In genomic region chr7:158824028-158824427, GRCh38 we compare ENCODE assay signal across 8 cellular contexts. TPM values are rescaled to one million over a fixed set of nuclear protein-coding genes. Genes with fewer than 3 reads are reported as not detected.
DNase-seq lines count a peak whose midpoint lies in the region; ATAC-seq and TF ChIP-seq lines count a peak whose summit lies in the region.

No MANE protein-coding gene starts in this region.

- H3K27ac ChIP-seq in caudate nucleus (ENCODE audit: low read depth, low read length) = no peak overlapping the region

- CTCF ChIA-PET in GM10248 (lab: Yijun Ruan, JAX) = interaction anchor here (0.9 to 1.8 kb wide), 4 partner anchors 9 to 152 kb away, joined by 3 to 6 read pairs (median 4); no protein-coding TSS in a partner anchor

- H3K9me3 Mint-ChIP-seq in activated T-cell treated with anti-CD3 and anti-CD28 coated beads, Interleukin-2, amount 50 U/mL, for 4 hours = no peaks in the 10 kb centered on the region

- DNase-seq in GM10248 (ENCODE audit: extremely low spot score) (peak; percentile 59), KG1 (lab: John Stamatoyannopoulos, UW) (peak; percentile 85), kidney glomerular epithelial cell (lab: John Stamatoyannopoulos, UW) (no peak), hepatic stellate cell (ENCODE audit: low spot score) (no peak), caudate nucleus (lab: John Stamatoyannopoulos, UW) (no peak)
- DNase-seq in activated T-cell treated with anti-CD3 and anti-CD28 coated beads, Interleukin-2, amount 50 U/mL, for 4 hours = peak; percentile 40
- DNase-seq in stimulated activated CD4-positive, alpha-beta T cell treated with anti-CD3 and anti-CD28 coated beads, Interleukin-2, amount 100 ng/mL, for 24 hours = peak; percentile 40 to 58

- peaks cover 66% of the 10 kb centered on the region for H3K4me1 Mint-ChIP-seq in activated T-cell treated with anti-CD3 and anti-CD28 coated beads, Interleukin-2, amount 50 U/mL, for 4 hours (ENCODE audit: low read depth)

- TF ChIP-seq CTCF in GM10248 (IDR thresholded peaks at IDR 0.05; ENCODE audit: control extremely low read depth, extremely low read depth, low read depth, missing control alignments) = no peak

- peak overlapping the region; percentile 60 for H3K4me3 Mint-ChIP-seq in activated T-cell treated with anti-CD3 and anti-CD28 coated beads, Interleukin-2, amount 50 U/mL, for 4 hours

- H3K27me3 Mint-ChIP-seq in activated T-cell treated with anti-CD3 and anti-CD28 coated beads, Interleukin-2, amount 50 U/mL, for 4 hours (ENCODE audit: low read depth) = no peaks in the 10 kb centered on the region

- POLR2A ChIA-PET in GM10248 (lab: Yijun Ruan, JAX) = no interaction called here

- peak; percentile 68 for ATAC-seq in GM21619 (IDR thresholded peaks at IDR 0.05; ENCODE audit: unreplicated experiment)
- ATAC-seq in activated T-cell treated with anti-CD3 and anti-CD28 coated beads, Interleukin-2, amount 50 U/mL, for 4 hours = peak; percentile 45 to 59

- peaks cover 8% of the 10 kb centered on the region for H3K36me3 Mint-ChIP-seq in activated T-cell treated with anti-CD3 and anti-CD28 coated beads, Interleukin-2, amount 50 U/mL, for 4 hours (ENCODE audit: insufficient read depth)

RNA-seq across cellular contexts. Expression of gene ESYT2, which starts 5.3 kb away (rescaled TPM):
- total RNA-seq in activated T-cell treated with anti-CD3 and anti-CD28 coated beads, Interleukin-2, amount 50 U/mL, for 4 hours = 10 to 100 TPM; 48.7 to 59.7 (median 57.1) TPM

RNA-seq across cellular contexts. Expression of gene DYNC2I1, which starts 32.3 kb away (rescaled TPM):
- total RNA-seq in activated T-cell treated with anti-CD3 and anti-CD28 coated beads, Interleukin-2, amount 50 U/mL, for 4 hours = 1 to 10 TPM; 6.2 to 7.6 (median 6.3) TPM

Comparison
In these comparisons a context has a peak if more than half of its experiments do, and no peak if none do; other contexts are left out.
1. DNase-seq: peak in GM10248 (single experiment), KG1 (single experiment), activated T-cell treated with anti-CD3 and anti-CD28 coated beads, Interleukin-2, amount 50 U/mL, for 4 hours (single experiment) and stimulated activated CD4-positive, alpha-beta T cell treated with anti-CD3 and anti-CD28 coated beads, Interleukin-2, amount 100 ng/mL, for 24 hours (2 of 2); none in kidney glomerular epithelial cell (single experiment), hepatic stellate cell (single experiment) and caudate nucleus (0 of 61).